In the genomic region with DNA sequence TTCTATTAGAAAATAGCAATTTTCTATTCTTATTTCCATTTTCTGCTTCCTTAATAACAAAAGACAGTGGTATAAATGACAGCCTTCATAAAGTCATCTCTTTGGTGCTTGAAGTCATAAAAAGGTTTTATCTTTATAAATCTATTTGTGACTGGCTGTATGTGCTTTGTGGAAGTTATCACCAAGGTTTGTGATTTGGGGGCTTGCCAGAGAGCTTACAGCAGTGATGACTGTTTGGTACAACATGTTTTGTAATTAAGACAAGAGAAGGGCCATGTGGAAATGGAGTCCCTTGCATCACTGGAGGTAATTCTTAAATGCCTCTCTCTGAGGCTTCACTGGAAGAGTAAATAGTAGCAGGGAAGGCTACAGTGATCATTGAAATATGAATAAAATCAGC, we compare ENCODE assay signal across 23 cellular contexts. TPM values are rescaled to one million over a fixed set of nuclear protein-coding genes. Genes with fewer than 3 reads are reported as not detected.
"Had no signal": no experiment of that assay in that cellular context is flagged by ENCODE, and none has a peak within 500 bp of the region (broad histone marks: within the 10 kb centered on the region; RNA-seq: fewer than 3 reads in every experiment).

No MANE protein-coding gene starts in this region.

- H3K9me3 Mint-ChIP-seq: activated CD4-positive, alpha-beta T cell treated with anti-CD3 and anti-CD28 coated beads, Interleukin-2, amount 10 ng/mL, durations not matched to agents 7 days and 5 days; endodermal cell; mesothelial cell of epicardium; T-helper 1 cell treated with Interleukin-12 subunit alpha and Interleukin-12 subunit beta and Interleukin-4 antibody, amounts not matched to agents 30 μg/mL and 1 μg/mL, for 36 hours had no signal

- H3K9ac ChIP-seq: parathyroid adenoma had no signal

- H3K27ac ChIP-seq: ascending aorta, parathyroid adenoma, sigmoid colon had no signal

- H3K4me1 ChIP-seq: ascending aorta, parathyroid adenoma had no signal

- H3K9me3 ChIP-seq: ascending aorta, sigmoid colon had no signal

- H2AFZ ChIP-seq: parathyroid adenoma had no signal

- H3K79me2 ChIP-seq: parathyroid adenoma had no signal

- H3K36me3 Mint-ChIP-seq: mesothelial cell of epicardium had no signal

- H3K36me3 ChIP-seq: ascending aorta, sigmoid colon had no signal

- DNase-seq: activated CD4-positive, alpha-beta T cell treated with anti-CD3 and anti-CD28 coated beads, Interleukin-2, amount 10 ng/mL, durations not matched to agents 7 days and 5 days; activated CD8-positive, alpha-beta memory T cell treated with anti-CD3 and anti-CD28 coated beads for 24 hours; activated CD8-positive, alpha-beta memory T cell treated with anti-CD3 and anti-CD28 coated beads, Interleukin-2, amount 50 U/mL, for 48 hours; activated effector memory CD4-positive, alpha-beta T cell treated with anti-CD3 and anti-CD28 coated beads, Interleukin-2, amount 50 U/mL, for 16 hours; activated naive CD4-positive, alpha-beta T cell treated with anti-CD3 and anti-CD28 coated beads, Interleukin-2, amount 50 U/mL, for 16 hours; activated T-cell treated with anti-CD3 and anti-CD28 coated beads, Interleukin-2, amount 50 U/mL, for 72 hours; dermis blood vessel endothelial cell; endodermal cell; foreskin melanocyte; glutamatergic neuron; hippocampal formation; sigmoid colon; stimulated activated CD4-positive, alpha-beta T cell treated with anti-CD3 and anti-CD28 coated beads, Interleukin-4, amount 100 ng/mL, for 4 hours had no signal

- H3K4me3 Mint-ChIP-seq: activated CD4-positive, alpha-beta T cell treated with anti-CD3 and anti-CD28 coated beads, Interleukin-2, amount 10 ng/mL, durations not matched to agents 7 days and 5 days; activated T-cell treated with anti-CD3 and anti-CD28 coated beads, Interleukin-2, amount 50 U/mL, for 72 hours; endodermal cell; mesothelial cell of epicardium; natural killer cell treated with Interleukin-12 subunit alpha and Interleukin-12 subunit beta and Interleukin-15 and Interleukin-18, amount 100 ng/mL, for 72 hours; stimulated activated memory B cell treated with anti-CD40 and anti-IgM and Interleukin-4, amounts not matched to agents 10 μg/mL and 1 μg/mL and 100 μg/mL, for 72 hours; T-helper 1 cell treated with Interleukin-12 subunit alpha and Interleukin-12 subunit beta and Interleukin-4 antibody, amounts not matched to agents 30 μg/mL and 1 μg/mL, for 36 hours had no signal

- H3K27ac Mint-ChIP-seq: activated CD4-positive, alpha-beta T cell treated with anti-CD3 and anti-CD28 coated beads, Interleukin-2, amount 10 ng/mL, durations not matched to agents 7 days and 5 days; activated T-cell treated with anti-CD3 and anti-CD28 coated beads, Interleukin-2, amount 50 U/mL, for 72 hours; endodermal cell; mesothelial cell of epicardium; natural killer cell treated with Interleukin-12 subunit alpha and Interleukin-12 subunit beta and Interleukin-15 and Interleukin-18, amount 100 ng/mL, for 72 hours; stimulated activated memory B cell treated with anti-CD40 and anti-IgM and Interleukin-4, amounts not matched to agents 10 μg/mL and 1 μg/mL and 100 μg/mL, for 72 hours; T-helper 1 cell treated with Interleukin-12 subunit alpha and Interleukin-12 subunit beta and Interleukin-4 antibody, amounts not matched to agents 30 μg/mL and 1 μg/mL, for 36 hours had no signal

- FAIRE-seq: bronchial epithelial cell had no signal

- H3K4me3 ChIP-seq: ascending aorta, lung, sigmoid colon had no signal

RNA-seq across cellular contexts. Expression of gene SLC35F3, which starts 2.7 kb away (rescaled TPM):
- total RNA-seq: chondrocyte, fibroblast of lung had no signal
- polyA plus RNA-seq: fibroblast of lung had no signal
